Comparison of ENCODE assay signal across 9 cellular contexts in the genomic region with DNA sequence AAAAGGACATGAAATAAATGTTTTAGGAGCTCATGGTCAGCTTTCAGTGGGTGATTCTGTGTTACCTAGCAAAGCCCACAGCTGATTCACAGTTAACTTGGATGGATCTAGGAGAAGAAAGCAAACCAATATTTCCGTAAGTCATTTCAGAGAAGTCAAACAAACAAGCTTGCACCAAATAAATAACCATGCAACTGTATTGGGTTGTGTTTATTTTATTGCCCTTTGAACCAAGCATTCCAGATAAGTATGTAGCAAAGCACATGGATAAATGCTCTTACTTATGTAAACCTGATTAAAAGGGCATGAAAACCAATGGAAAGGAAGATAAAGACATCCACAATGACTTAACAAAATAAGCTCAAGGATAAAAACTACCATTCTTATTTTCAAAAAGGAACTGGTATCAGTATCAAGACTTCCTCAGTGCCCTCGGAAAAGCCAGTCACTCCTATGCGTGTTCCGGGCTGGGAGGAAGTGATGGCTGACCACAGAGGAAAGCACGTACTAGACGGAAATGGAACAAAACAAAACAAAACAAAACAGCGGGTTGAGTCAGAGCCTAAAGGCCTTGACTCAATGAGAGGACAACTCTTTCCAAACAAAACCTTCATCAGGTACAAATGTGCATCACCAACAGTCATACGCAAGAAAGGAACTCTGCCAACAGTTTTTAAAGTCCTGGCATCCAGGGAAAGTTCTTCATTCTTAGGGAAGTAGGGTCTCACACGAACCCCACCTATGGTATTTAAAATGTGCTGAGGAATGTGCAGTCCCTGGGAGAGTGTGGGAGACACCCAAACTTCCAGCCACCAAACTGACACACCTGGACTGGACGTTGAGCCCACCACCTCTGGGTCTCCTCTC.
DNase-seq lines count a peak whose midpoint lies in the region; ATAC-seq and TF ChIP-seq lines count a peak whose summit lies in the region.
"Had no signal": no experiment of that assay in that cellular context is flagged by ENCODE, and none has a peak within 500 bp of the region (broad histone marks: within the 10 kb centered on the region; RNA-seq: fewer than 3 reads in every experiment).

No MANE protein-coding gene starts in this region.

- no peak overlapping the region for H3K4me3 ChIP-seq in GM12865 (ENCODE audit: low read depth, low read length)
- H3K4me3 ChIP-seq in PC-9, result no peak overlapping the region

- no peak overlapping the region for H2AFZ ChIP-seq in PC-9

- no peaks in the 10 kb centered on the region for H3K79me2 ChIP-seq in PC-9 (ENCODE audit: low read depth)

- no peaks in the 10 kb centered on the region for H4K20me1 ChIP-seq in PC-9 (ENCODE audit: insufficient read depth)

- no TSS peak for BruUV-seq in PC-9 (replicated peaks; lab: Mats Ljungman, UMichigan)

- H3K27ac ChIP-seq in foreskin keratinocyte (no peak overlapping the region), PC-9 (no peak overlapping the region)

- POLR2A ChIA-PET in PC-9 (lab: Charles Lee; ENCODE audit: unreplicated experiment), result no interaction called here

- H3K36me3 ChIP-seq in PC-9 (ENCODE audit: low read depth), result no peaks in the 10 kb centered on the region

- TF ChIP-seq CTCF in GM12865 (IDR thresholded peaks at IDR 0.05; ENCODE audit: insufficient read depth, low read depth, low read length, missing control alignments) (no peak), foreskin keratinocyte (conservative IDR thresholded peaks at IDR 0.05) (no peak), PC-9 (conservative IDR thresholded peaks at IDR 0.05) (no peak)

- H3K9me2 ChIP-seq in PC-9 (ENCODE audit: insufficient read depth), result no peaks in the 10 kb centered on the region

- H3F3A ChIP-seq in PC-9 (ENCODE audit: insufficient read depth, low read depth), result no peaks in the 10 kb centered on the region

- CTCF ChIA-PET in PC-9 (lab: Charles Lee), result no interaction called here

- no peaks in the 10 kb centered on the region for H3K27me3 ChIP-seq in foreskin keratinocyte
- H3K27me3 ChIP-seq in PC-9 (ENCODE audit: insufficient read depth, low read depth), result no peaks in the 10 kb centered on the region

- no peaks in the 10 kb centered on the region for H3K9me3 ChIP-seq in PC-9 (ENCODE audit: insufficient read depth, low read depth)

- peak; percentile 55 for DNase-seq in GM12865 (ENCODE audit: low read depth)
- peak; percentile 89 for DNase-seq in NOMO-1 treated with DMSO at 0.1 percent for 48 hours (lab: John Stamatoyannopoulos, UW; ENCODE audit: unreplicated experiment)
- peak; percentile 66 to 69 for DNase-seq in activated T-cell treated with anti-CD3 and anti-CD28 coated beads, Interleukin-2, amount 50 U/mL, for 48 hours
- peak; percentile 72 to 85 for DNase-seq in foreskin keratinocyte
- DNase-seq in stimulated activated CD4-positive, alpha-beta T cell treated with anti-CD3 and anti-CD28 coated beads, Interleukin-15, amount 100 ng/mL, for 24 hours, result peak; percentile 74
- DNase-seq in PC-9, result no peak
- DNase-seq in NCI-H1048 (lab: John Stamatoyannopoulos, UW), result no peak
- DNase-seq in NCI-H187 (lab: John Stamatoyannopoulos, UW), result no peak

- H3K4me2 ChIP-seq in PC-9, result no peak overlapping the region

- ATAC-seq in foreskin keratinocyte, result peak; percentile 84
- ATAC-seq: left colon had no signal

- H3K4me1 ChIP-seq in foreskin keratinocyte, result peaks cover 8% of the 10 kb centered on the region
- no peaks in the 10 kb centered on the region for H3K4me1 ChIP-seq in PC-9 (replicated peaks; ENCODE audit: insufficient read depth)

- intact Hi-C loops in PC-9 (cut with micrococcal nuclease; ENCODE audit: unreplicated experiment), result no loop called here

Comparison
In these comparisons a context has a peak if more than half of its experiments do, and no peak if none do; other contexts are left out.
1. DNase-seq: peak in GM12865 (single experiment), NOMO-1 treated with DMSO at 0.1 percent for 48 hours (single experiment), activated T-cell treated with anti-CD3 and anti-CD28 coated beads, Interleukin-2, amount 50 U/mL, for 48 hours (2 of 2), foreskin keratinocyte (2 of 2) and stimulated activated CD4-positive, alpha-beta T cell treated with anti-CD3 and anti-CD28 coated beads, Interleukin-15, amount 100 ng/mL, for 24 hours (single experiment); none in PC-9 (0 of 2), NCI-H1048 (single experiment) and NCI-H187 (0 of 2).